ENCODE assay signal across 3 cellular contexts in the genomic region with DNA sequence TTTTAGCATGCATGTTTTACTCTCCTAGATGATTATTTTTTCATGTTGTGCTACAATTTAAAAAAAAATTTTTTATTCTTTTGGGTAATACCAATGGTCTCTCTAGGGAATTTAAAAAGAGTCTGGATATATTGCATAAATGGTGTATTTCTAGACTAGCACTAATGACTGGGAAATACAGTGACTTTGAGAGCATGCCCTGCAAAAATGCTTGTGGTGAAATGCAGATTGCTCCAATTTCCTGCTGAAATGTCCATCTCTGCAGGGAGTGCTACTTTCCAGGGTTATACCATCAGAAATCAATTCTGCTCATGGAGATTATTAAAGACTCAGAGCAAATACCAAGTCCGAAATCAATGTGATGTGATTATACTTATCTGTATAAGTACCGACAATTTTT.
A peak's percentile ranks its signal among the peaks of the same experiment; 100 is the strongest.
TF ChIP-seq lines count a peak whose summit lies in the region.

No MANE protein-coding gene starts in this region.

TF ChIP-seq in WTC11, 78 proteins besides CTCF, POLR2A, EP300 and RAD21:
- TF ChIP-seq ZMAT4 (CRISPR knock-in tag; IDR thresholded peaks at IDR 0.05) (no peak), RORB (CRISPR knock-in tag; IDR thresholded peaks at IDR 0.05) (no peak), CREM (CRISPR knock-in tag; IDR thresholded peaks at IDR 0.05) (no peak), CREB1 (CRISPR knock-in tag; IDR thresholded peaks at IDR 0.05) (no peak), OVOL2 (CRISPR knock-in tag; IDR thresholded peaks at IDR 0.05; ENCODE audit: borderline replicate concordance) (no peak), FOXP1 (CRISPR knock-in tag; IDR thresholded peaks at IDR 0.05; ENCODE audit: borderline replicate concordance) (no peak), ZNF232 (CRISPR knock-in tag; IDR thresholded peaks at IDR 0.05) (no peak), NFYB (CRISPR knock-in tag; conservative IDR thresholded peaks at IDR 0.05; ENCODE audit: low read depth) (no peak), TCF7 (CRISPR knock-in tag; IDR thresholded peaks at IDR 0.05; ENCODE audit: low read depth) (no peak), ZNF219 (CRISPR knock-in tag; IDR thresholded peaks at IDR 0.05; ENCODE audit: borderline replicate concordance) (no peak), KAT7 (CRISPR knock-in tag; IDR thresholded peaks at IDR 0.05; ENCODE audit: borderline replicate concordance) (no peak), SMAD4 (CRISPR knock-in tag; IDR thresholded peaks at IDR 0.05) (no peak), TEAD1 (CRISPR knock-in tag; IDR thresholded peaks at IDR 0.05) (no peak)
- TF ChIP-seq, protein P1, sequence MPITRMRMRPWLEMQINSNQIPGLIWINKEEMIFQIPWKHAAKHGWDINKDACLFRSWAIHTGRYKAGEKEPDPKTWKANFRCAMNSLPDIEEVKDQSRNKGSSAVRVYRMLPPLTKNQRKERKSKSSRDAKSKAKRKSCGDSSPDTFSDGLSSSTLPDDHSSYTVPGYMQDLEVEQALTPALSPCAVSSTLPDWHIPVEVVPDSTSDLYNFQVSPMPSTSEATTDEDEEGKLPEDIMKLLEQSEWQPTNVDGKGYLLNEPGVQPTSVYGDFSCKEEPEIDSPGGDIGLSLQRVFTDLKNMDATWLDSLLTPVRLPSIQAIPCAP (CRISPR knock-in tag; IDR thresholded peaks at IDR 0.05) = no peak

TF ChIP-seq in H1, 55 proteins besides CTCF, POLR2A, EP300 and RAD21:
- no peak for TF ChIP-seq SRF (IDR thresholded peaks at IDR 0.05; ENCODE audit: low read depth, low read length)
- no peak for TF ChIP-seq EGR1 (IDR thresholded peaks at IDR 0.05; ENCODE audit: borderline replicate concordance, low read depth, low read length)
- TF ChIP-seq SP2 (IDR thresholded peaks at IDR 0.05; ENCODE audit: low read length) = no peak
- TF ChIP-seq TCF12 (IDR thresholded peaks at IDR 0.05; ENCODE audit: low read depth, low read length) = no peak
- no peak for TF ChIP-seq TEAD4 (IDR thresholded peaks at IDR 0.05; ENCODE audit: low read depth, low read length)
- no peak for TF ChIP-seq RXRA (IDR thresholded peaks at IDR 0.05; ENCODE audit: insufficient read depth, low read depth, low read length)
- TF ChIP-seq GABPA (IDR thresholded peaks at IDR 0.05; ENCODE audit: borderline replicate concordance, insufficient read depth, low read length) = no peak
- no peak for TF ChIP-seq CBX5 (IDR thresholded peaks at IDR 0.05; ENCODE audit: low read depth, low read length)
- TF ChIP-seq CREB1 (IDR thresholded peaks at IDR 0.05) = no peak
- TF ChIP-seq JUND (IDR thresholded peaks at IDR 0.05; ENCODE audit: low read length) = no peak
- TF ChIP-seq CTBP2 (IDR thresholded peaks at IDR 0.05; ENCODE audit: borderline replicate concordance, insufficient read depth, insufficient read length, low read length) = no peak
- no peak for TF ChIP-seq HDAC2 (IDR thresholded peaks at IDR 0.05; ENCODE audit: borderline replicate concordance in 1 of 2, low read depth in 2 of 2, low read length in 2 of 2)
- no peak for TF ChIP-seq SP1 (IDR thresholded peaks at IDR 0.05; ENCODE audit: low read depth, low read length)
- no peak for TF ChIP-seq BRCA1 (IDR thresholded peaks at IDR 0.05; ENCODE audit: low read depth, low read length)
- no peak for TF ChIP-seq TAF7 (optimal IDR thresholded peaks at IDR 0.05; ENCODE audit: borderline replicate concordance, low read depth, low read length)
- no peak for TF ChIP-seq SUZ12 (IDR thresholded peaks at IDR 0.05; ENCODE audit: low read length)
- TF ChIP-seq RBBP5 (IDR thresholded peaks at IDR 0.05; ENCODE audit: borderline replicate concordance, low read depth, low read length) = no peak
- no peak for TF ChIP-seq ZNF274 (IDR thresholded peaks at IDR 0.05; ENCODE audit: borderline replicate concordance, extremely low read depth, low read length)
- TF ChIP-seq CHD1 (IDR thresholded peaks at IDR 0.05; ENCODE audit: low read depth, low read length) = no peak
- no peak for TF ChIP-seq KDM1A (IDR thresholded peaks at IDR 0.05; ENCODE audit: borderline replicate concordance, low read length)

TF ChIP-seq in neural cell, 6 proteins besides CTCF, POLR2A, EP300 and RAD21:
- TF ChIP-seq, protein P2, sequence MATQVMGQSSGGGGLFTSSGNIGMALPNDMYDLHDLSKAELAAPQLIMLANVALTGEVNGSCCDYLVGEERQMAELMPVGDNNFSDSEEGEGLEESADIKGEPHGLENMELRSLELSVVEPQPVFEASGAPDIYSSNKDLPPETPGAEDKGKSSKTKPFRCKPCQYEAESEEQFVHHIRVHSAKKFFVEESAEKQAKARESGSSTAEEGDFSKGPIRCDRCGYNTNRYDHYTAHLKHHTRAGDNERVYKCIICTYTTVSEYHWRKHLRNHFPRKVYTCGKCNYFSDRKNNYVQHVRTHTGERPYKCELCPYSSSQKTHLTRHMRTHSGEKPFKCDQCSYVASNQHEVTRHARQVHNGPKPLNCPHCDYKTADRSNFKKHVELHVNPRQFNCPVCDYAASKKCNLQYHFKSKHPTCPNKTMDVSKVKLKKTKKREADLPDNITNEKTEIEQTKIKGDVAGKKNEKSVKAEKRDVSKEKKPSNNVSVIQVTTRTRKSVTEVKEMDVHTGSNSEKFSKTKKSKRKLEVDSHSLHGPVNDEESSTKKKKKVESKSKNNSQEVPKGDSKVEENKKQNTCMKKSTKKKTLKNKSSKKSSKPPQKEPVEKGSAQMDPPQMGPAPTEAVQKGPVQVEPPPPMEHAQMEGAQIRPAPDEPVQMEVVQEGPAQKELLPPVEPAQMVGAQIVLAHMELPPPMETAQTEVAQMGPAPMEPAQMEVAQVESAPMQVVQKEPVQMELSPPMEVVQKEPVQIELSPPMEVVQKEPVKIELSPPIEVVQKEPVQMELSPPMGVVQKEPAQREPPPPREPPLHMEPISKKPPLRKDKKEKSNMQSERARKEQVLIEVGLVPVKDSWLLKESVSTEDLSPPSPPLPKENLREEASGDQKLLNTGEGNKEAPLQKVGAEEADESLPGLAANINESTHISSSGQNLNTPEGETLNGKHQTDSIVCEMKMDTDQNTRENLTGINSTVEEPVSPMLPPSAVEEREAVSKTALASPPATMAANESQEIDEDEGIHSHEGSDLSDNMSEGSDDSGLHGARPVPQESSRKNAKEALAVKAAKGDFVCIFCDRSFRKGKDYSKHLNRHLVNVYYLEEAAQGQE (IDR thresholded peaks at IDR 0.05; ENCODE audit: borderline replicate concordance) = no peak
- peak; percentile 18 for TF ChIP-seq POLR2AphosphoS5 (IDR thresholded peaks at IDR 0.05)
